Comparison of ENCODE assay signal across 1 cellular context in genomic region chr17:75864887-75865286, GRCh38.
TF ChIP-seq lines count a peak whose summit lies in the region.

No MANE protein-coding gene starts in this region.

TF ChIP-seq in HEK293, 187 proteins besides CTCF, POLR2A, EP300 and RAD21 (continued from another document):
- peak; percentile 55 for TF ChIP-seq ZNF335 (tag by site-specific recombination; conservative IDR thresholded peaks at IDR 0.05)
- TF ChIP-seq ZNF394 (tag by site-specific recombination; IDR thresholded peaks at IDR 0.05; ENCODE audit: borderline replicate concordance), result peak; percentile 19; the same call in 1 of the 2 replicates
